ENCODE assay signal across 9 cellular contexts in the genomic region with DNA sequence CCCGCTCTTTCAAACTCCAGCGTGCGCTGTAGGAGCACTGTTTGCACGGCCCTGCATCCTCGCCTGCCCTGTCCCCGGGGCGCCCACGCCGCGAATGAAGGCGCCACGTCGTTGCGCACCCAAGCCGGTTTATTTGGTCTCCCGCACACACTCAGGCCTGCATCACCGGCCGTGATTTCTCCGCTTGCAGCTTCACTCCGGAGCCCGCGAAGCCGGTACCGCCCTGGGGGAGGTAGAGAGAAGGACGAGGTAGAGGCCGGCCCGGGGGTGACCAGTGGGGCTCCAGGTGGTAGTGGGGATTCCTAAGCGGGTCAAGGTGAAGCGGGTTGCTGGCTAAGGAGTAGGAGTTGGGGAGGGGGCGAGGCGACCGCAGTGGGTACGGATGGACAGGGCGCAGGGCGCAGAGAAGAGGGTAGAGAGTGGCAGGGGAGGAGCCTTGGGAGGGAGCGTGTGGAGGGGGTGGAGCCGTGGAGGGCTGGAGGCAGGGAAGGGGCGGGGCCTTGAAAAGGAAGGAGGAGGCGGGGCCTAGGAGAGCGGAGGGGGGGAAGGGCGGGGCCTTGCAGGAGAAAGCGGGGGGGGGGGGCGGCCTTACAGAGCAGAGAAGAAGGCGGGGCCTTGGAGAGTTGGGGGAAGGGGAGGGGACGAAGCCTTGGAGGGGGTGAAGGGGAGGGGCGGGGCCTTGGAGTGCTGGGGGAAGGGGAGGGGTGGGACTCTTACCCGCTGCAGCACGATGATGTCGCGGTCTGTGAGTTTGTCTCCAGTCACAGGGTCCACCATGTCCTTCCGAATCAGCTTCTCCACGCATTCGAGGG. TPM values are rescaled to one million over a fixed set of nuclear protein-coding genes. Genes with fewer than 3 reads are reported as not detected.
DNase-seq lines count a peak whose midpoint lies in the region; ATAC-seq and TF ChIP-seq lines count a peak whose summit lies in the region.
"Had no signal": no experiment of that assay in that cellular context is flagged by ENCODE, and none has a peak within 500 bp of the region (broad histone marks: within the 10 kb centered on the region; RNA-seq: fewer than 3 reads in every experiment).

No MANE protein-coding gene starts in this region.

- H3K27ac ChIP-seq in CD4-positive, alpha-beta memory T cell (ENCODE audit: low read depth, low read length) = no peak overlapping the region
- peak overlapping the region; percentile 61 to 93 (median 80) for H3K27ac ChIP-seq in Peyer's patch

- peak overlapping the region; percentile 89 to 99 (median 97) for H3K27ac Mint-ChIP-seq in CD4-positive, alpha-beta memory T cell
- peak overlapping the region; percentile 99 for H3K27ac Mint-ChIP-seq in activated naive CD8-positive, alpha-beta T cell

- peaks cover 47 to 57% of the 10 kb centered on the region in 2 donors for H3K36me3 Mint-ChIP-seq in CD4-positive, alpha-beta memory T cell
- peaks cover 9% of the 10 kb centered on the region for H3K36me3 Mint-ChIP-seq in activated naive CD8-positive, alpha-beta T cell

- no peak for TF ChIP-seq POLR2A in Peyer's patch (IDR thresholded peaks at IDR 0.05)

- intact Hi-C loops in CD4-positive, alpha-beta memory T cell (cut with micrococcal nuclease) = no loop called here

- ATAC-seq in HG02678 (IDR thresholded peaks at IDR 0.05; ENCODE audit: unreplicated experiment) (no peak), HG02973 (IDR thresholded peaks at IDR 0.05; ENCODE audit: unreplicated experiment) (no peak)

- no peaks in the 10 kb centered on the region for H3K9me3 ChIP-seq in CD4-positive, alpha-beta memory T cell (ENCODE audit: control insufficient read depth in 1 of 2, low read length in 2 of 2)
- no peaks in the 10 kb centered on the region for H3K9me3 ChIP-seq in Peyer's patch

- peak; percentile 82 to 87 (median 86) for DNase-seq in CD4-positive, alpha-beta memory T cell
- DNase-seq in Peyer's patch (peak; percentile 59 to 88 (median 88)), iPS-NIHi7 (ENCODE audit: extremely low spot score) (peak; percentile 94), DMS153 treated with DMSO at 0.1 percent for 48 hours (lab: John Stamatoyannopoulos, UW; ENCODE audit: unreplicated experiment) (no peak)
- DNase-seq in stimulated activated CD8-positive, alpha-beta memory T cell treated with anti-CD3 and anti-CD28 coated beads, Interleukin-12 subunit alpha, Interleukin-12 subunit beta, amount 100 ng/mL, for 24 hours (ENCODE audit: extremely low read depth) = peak; percentile 57

- H3K27me3 ChIP-seq in CD4-positive, alpha-beta memory T cell (ENCODE audit: insufficient read depth, low read length) = no peaks in the 10 kb centered on the region
- H3K27me3 ChIP-seq in Peyer's patch = no peaks in the 10 kb centered on the region

- H3K9me3 Mint-ChIP-seq in CD4-positive, alpha-beta memory T cell = peaks cover 0 to 3% (median 0%) of the 10 kb centered on the region in 8 donors
- H3K9me3 Mint-ChIP-seq in activated naive CD8-positive, alpha-beta T cell (ENCODE audit: low read depth) = no peaks in the 10 kb centered on the region
- H3K9me3 Mint-ChIP-seq: dendritic cell treated with granulocyte-macrophage colony-stimulating factor and Interleukin-4, amounts not matched to agents 40 ng/mL and 50 ng/mL, for 4 days had no signal

- CTCF ChIA-PET in CD4-positive, alpha-beta memory T cell (lab: Charles Lee; ENCODE audit: partially characterized antibody) = interaction anchor here (1.0 to 10.1 kb wide), 5 partner anchors 9 to 80 kb away, joined by 4 to 299 read pairs (median 40); no protein-coding TSS in a partner anchor

- H3K27me3 Mint-ChIP-seq in CD4-positive, alpha-beta memory T cell = no peaks in the 10 kb centered on the region
- no peaks in the 10 kb centered on the region for H3K27me3 Mint-ChIP-seq in activated naive CD8-positive, alpha-beta T cell
- H3K27me3 Mint-ChIP-seq: dendritic cell treated with granulocyte-macrophage colony-stimulating factor and Interleukin-4, amounts not matched to agents 40 ng/mL and 50 ng/mL, for 4 days had no signal

- H3K4me1 ChIP-seq in CD4-positive, alpha-beta memory T cell (ENCODE audit: insufficient read depth, low read length) = peaks cover 97% of the 10 kb centered on the region
- peaks cover 0 to 76% (median 24%) of the 10 kb centered on the region in 4 donors for H3K4me1 ChIP-seq in Peyer's patch

- H3K4me3 Mint-ChIP-seq in CD4-positive, alpha-beta memory T cell = peak overlapping the region; percentile 35 to 86 (median 78)
- H3K4me3 Mint-ChIP-seq in activated naive CD8-positive, alpha-beta T cell = peak overlapping the region; percentile 70
- H3K4me3 Mint-ChIP-seq: dendritic cell treated with granulocyte-macrophage colony-stimulating factor and Interleukin-4, amounts not matched to agents 40 ng/mL and 50 ng/mL, for 4 days had no signal

- POLR2A ChIA-PET in CD4-positive, alpha-beta memory T cell (lab: Charles Lee; ENCODE audit: partially characterized antibody) = interaction anchor here (0.7 to 17.3 kb wide), 9 partner anchors 2 to 109 kb away, joined by 3 to 629 read pairs (median 6); partner anchors contain the start of genes BCL2L12, IRF3, NOSIP and RCN3

- no peak for TF ChIP-seq CTCF in Peyer's patch (IDR thresholded peaks at IDR 0.05)

- peaks cover 44 to 85% (median 63%) of the 10 kb centered on the region in 4 donors for H3K4me1 Mint-ChIP-seq in CD4-positive, alpha-beta memory T cell
- peaks cover 69% of the 10 kb centered on the region for H3K4me1 Mint-ChIP-seq in activated naive CD8-positive, alpha-beta T cell (ENCODE audit: low read depth)

- H3K4me3 ChIP-seq in CD4-positive, alpha-beta memory T cell (ENCODE audit: low read length in 2 of 2) = peak overlapping the region in 1 of 2 donors; percentile 19
- no peak overlapping the region for H3K4me3 ChIP-seq in Peyer's patch

- H3K36me3 ChIP-seq in CD4-positive, alpha-beta memory T cell (ENCODE audit: insufficient read depth, low read length) = peaks cover 41% of the 10 kb centered on the region
- peaks cover 0 to 41% (median 0%) of the 10 kb centered on the region in 3 donors for H3K36me3 ChIP-seq in Peyer's patch

RNA-seq across cellular contexts. Expression of gene NOSIP, which starts 24.6 kb away (rescaled TPM):
- total RNA-seq in CD4-positive, alpha-beta memory T cell = 100 to 1,000 TPM; 177 to 191 TPM
- 100 to 1,000 TPM; 650 to 674 TPM for polyA plus RNA-seq in CD4-positive, alpha-beta memory T cell
- 10 to 100 TPM; 73.4 to 86.7 (median 80.9) TPM for total RNA-seq in Peyer's patch

RNA-seq across cellular contexts. Expression of gene PRRG2, which starts 25.3 kb away (rescaled TPM):
- total RNA-seq in CD4-positive, alpha-beta memory T cell = 1 to 10 TPM; 1.0 to 1.7 TPM
- polyA plus RNA-seq in CD4-positive, alpha-beta memory T cell = under 1 TPM in 1 of 2 donors, not detected in 1; 0.34 TPM
- 10 to 100 TPM in 3 of 4 donors, 1 to 10 TPM in 1; 1.7 to 20.8 (median 13.1) TPM for total RNA-seq in Peyer's patch

RNA-seq across cellular contexts. Expression of gene RCN3, which starts 28.0 kb away (rescaled TPM):
- 1 to 10 TPM; 2.4 to 2.5 TPM for total RNA-seq in CD4-positive, alpha-beta memory T cell
- polyA plus RNA-seq in CD4-positive, alpha-beta memory T cell = 1 to 10 TPM; 1.2 to 1.5 TPM
- total RNA-seq in Peyer's patch = 100 to 1,000 TPM in 3 of 4 donors, 10 to 100 TPM in 1; 78.6 to 199 (median 151) TPM

RNA-seq across cellular contexts. Expression of gene PRR12, which starts 35.2 kb away (rescaled TPM):
- total RNA-seq in CD4-positive, alpha-beta memory T cell = 10 to 100 TPM; 64.6 to 65.1 TPM
- 1 to 10 TPM in 1 of 2 donors, not detected in 1; 1.2 TPM for polyA plus RNA-seq in CD4-positive, alpha-beta memory T cell
- total RNA-seq in Peyer's patch = 10 to 100 TPM; 13.5 to 39.6 (median 28.1) TPM

RNA-seq across cellular contexts. Expression of gene FCGRT, which starts 43.3 kb away (rescaled TPM):
- 10 to 100 TPM; 21.9 to 25.8 TPM for total RNA-seq in CD4-positive, alpha-beta memory T cell
- 10 to 100 TPM; 40.2 to 42.5 TPM for polyA plus RNA-seq in CD4-positive, alpha-beta memory T cell
- 100 to 1,000 TPM; 239 to 985 (median 837) TPM for total RNA-seq in Peyer's patch

Comparison
In these comparisons a context has a peak if more than half of its experiments do, and no peak if none do; other contexts are left out.
1. RNA of gene RCN3, which starts 28.0 kb away (total RNA-seq): 78.6 to 199 TPM in Peyer's patch; 2.4 to 2.5 TPM in CD4-positive, alpha-beta memory T cell; every median in the first group is over 10 times any median in the second.